17 cellular contexts compared by ENCODE assay signal in genomic region chr11:27097538-27097937, GRCh38. TPM values are rescaled to one million over a fixed set of nuclear protein-coding genes. Genes with fewer than 3 reads are reported as not detected.
DNase-seq lines count a peak whose midpoint lies in the region; TF ChIP-seq lines count a peak whose summit lies in the region.
"Had no signal": no experiment of that assay in that cellular context is flagged by ENCODE, and none has a peak within 500 bp of the region (broad histone marks: within the 10 kb centered on the region; RNA-seq: fewer than 3 reads in every experiment).

No MANE protein-coding gene starts in this region.

- no peak overlapping the region for H3K4me3 ChIP-seq in HEK293 (ENCODE audit: low read depth, low read length)
- H3K4me3 ChIP-seq: BLaER1, HAP-1 had no signal

- no peak for TF ChIP-seq CTCF in HEK293 (tag by site-specific recombination; IDR thresholded peaks at IDR 0.05)
- TF ChIP-seq CTCF in chondrocyte (IDR thresholded peaks at IDR 0.05): no peak

- peaks cover 7% of the 10 kb centered on the region; the same call in 1 of the 2 replicates for H3K4me1 ChIP-seq in HEK293 (ENCODE audit: control insufficient read depth, insufficient read depth, low read length)
- H3K4me1 ChIP-seq: BLaER1, Caco-2, HAP-1 had no signal

- DNase-seq in DMS153 (lab: John Stamatoyannopoulos, UW): peak; percentile 44
- DNase-seq in DMS153 treated with DMSO at 0.1 percent for 48 hours (lab: John Stamatoyannopoulos, UW; ENCODE audit: unreplicated experiment): no peak
- DNase-seq in chondrocyte (ENCODE audit: low spot score): no peak
- DNase-seq in posterior cingulate gyrus: no peak
- no peak for DNase-seq in anterior cingulate cortex (lab: John Stamatoyannopoulos, UW)
- DNase-seq: Caco-2; CD4-positive, CD25-positive, alpha-beta regulatory T cell; CD8-positive, alpha-beta T cell; DMS 273 treated with DMSO at 0.1 percent for 48 hours; DND-41; GOT3 had no signal

- no peaks in the 10 kb centered on the region for H3K27me3 Mint-ChIP-seq in chondrocyte (ENCODE audit: low read depth)
- H3K27me3 Mint-ChIP-seq: B cell had no signal

- no peak overlapping the region for H3K27ac ChIP-seq in HEK293 (ENCODE audit: extremely low read depth, low read depth, low read length)
- H3K27ac ChIP-seq: 22Rv1, BLaER1, C4-2B had no signal

- intact Hi-C loops in posterior cingulate gyrus (cut with DNase I): no loop called here

- no peak overlapping the region for H3K4me3 Mint-ChIP-seq in chondrocyte (ENCODE audit: unreplicated experiment)
- H3K4me3 Mint-ChIP-seq: B cell; CD4-positive, CD25-positive, alpha-beta regulatory T cell; CD8-positive, alpha-beta T cell had no signal

- no peaks in the 10 kb centered on the region for H3K36me3 ChIP-seq in HEK293 (ENCODE audit: control insufficient read depth in 2 of 2, insufficient read depth in 1 of 2, low read length in 2 of 2)
- H3K36me3 ChIP-seq: BLaER1, HAP-1 had no signal

- POLR2A ChIA-PET in HEK293 (lab: Yijun Ruan, JAX): no interaction called here

- H3K9me3 Mint-ChIP-seq in chondrocyte (ENCODE audit: low read depth): peaks cover 8% of the 10 kb centered on the region

- peaks cover 1% of the 10 kb centered on the region for H3K36me3 Mint-ChIP-seq in chondrocyte (ENCODE audit: low read depth)
- H3K36me3 Mint-ChIP-seq: CD4-positive, CD25-positive, alpha-beta regulatory T cell; CD8-positive, alpha-beta T cell had no signal

- H3K27ac Mint-ChIP-seq in chondrocyte (ENCODE audit: unreplicated experiment): peak overlapping the region; percentile 39
- H3K27ac Mint-ChIP-seq: B cell; CD4-positive, CD25-positive, alpha-beta regulatory T cell; CD8-positive, alpha-beta T cell had no signal

- no peaks in the 10 kb centered on the region for H3K9me3 ChIP-seq in HEK293 (ENCODE audit: control insufficient read depth, insufficient read depth, low read depth, low read length)
- H3K9me3 ChIP-seq: Caco-2, HAP-1 had no signal

- CTCF ChIA-PET in HEK293 (lab: Yijun Ruan, JAX): interaction anchor here (1.6 kb wide), 1 partner anchor 62 kb away, joined by 3 read pairs; no protein-coding TSS in a partner anchor

- H3K4me1 Mint-ChIP-seq in chondrocyte (ENCODE audit: low read depth): peaks cover 55% of the 10 kb centered on the region
- H3K4me1 Mint-ChIP-seq: B cell; CD4-positive, CD25-positive, alpha-beta regulatory T cell had no signal

TF ChIP-seq in HEK293, 187 proteins besides CTCF, POLR2A, EP300 and RAD21:
- TF ChIP-seq ZBTB17 (tag by site-specific recombination; IDR thresholded peaks at IDR 0.05) (peak; percentile 31; the same call in 1 of the 2 replicates), ZSCAN4 (tag by site-specific recombination; IDR thresholded peaks at IDR 0.05) (no peak)

RNA-seq across cellular contexts. Expression of gene BBOX1, which starts 56.9 kb away (rescaled TPM):
- total RNA-seq in chondrocyte: 0.51 to 4.2 TPM (median 0.90 TPM) in 3 replicates
- total RNA-seq: B cell; Caco-2; CD4-positive, CD25-positive, alpha-beta regulatory T cell; CD8-positive, alpha-beta T cell had no signal
